Comparison of ENCODE assay signal across 16 cellular contexts in the genomic region with DNA sequence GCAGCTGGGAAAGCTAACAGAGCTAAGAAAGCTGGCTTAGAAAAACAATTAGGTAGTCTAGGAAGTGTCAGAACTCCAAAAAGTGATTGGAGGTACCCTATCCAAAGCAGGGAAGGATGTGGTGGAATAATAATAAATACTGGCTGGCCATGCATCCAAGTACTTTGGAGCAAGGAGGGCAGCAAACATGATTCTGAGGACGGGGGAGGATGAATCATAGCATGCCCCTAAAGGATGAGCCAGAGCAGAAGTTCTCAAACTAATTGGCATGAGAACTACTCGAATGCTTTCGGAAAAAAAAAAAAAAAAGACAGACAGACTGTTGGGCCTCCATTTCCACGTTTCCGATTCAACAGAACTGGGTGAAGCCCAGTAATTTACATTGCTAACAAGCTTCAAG. TPM values are rescaled to one million over a fixed set of nuclear protein-coding genes. Genes with fewer than 3 reads are reported as not detected.
DNase-seq lines count a peak whose midpoint lies in the region; ATAC-seq lines count a peak whose summit lies in the region.
"Had no signal": no experiment of that assay in that cellular context is flagged by ENCODE, and none has a peak within 500 bp of the region (broad histone marks: within the 10 kb centered on the region; RNA-seq: fewer than 3 reads in every experiment).

No MANE protein-coding gene starts in this region.

- peaks cover 13% of the 10 kb centered on the region for H3K4me1 ChIP-seq in CD4-positive, CD25-positive, alpha-beta regulatory T cell (ENCODE audit: control insufficient read depth, insufficient read depth, low read length, poor library complexity, severe bottlenecking)
- H3K4me1 ChIP-seq in mesendoderm (ENCODE audit: control insufficient read depth, low read depth, low read length): no peaks in the 10 kb centered on the region

- H3K4ac ChIP-seq in mesendoderm (ENCODE audit: low read depth, low read length): no peak overlapping the region

- no peak overlapping the region for H3K4me2 ChIP-seq in mesendoderm (ENCODE audit: low read length)

- H3K27ac Mint-ChIP-seq in CD4-positive, CD25-positive, alpha-beta regulatory T cell: no peak overlapping the region
- H3K27ac Mint-ChIP-seq in T-helper 17 cell: peak overlapping the region; percentile 99
- no peak overlapping the region for H3K27ac Mint-ChIP-seq in activated CD4-positive, alpha-beta memory T cell treated with anti-CD3 and anti-CD28 coated beads, Interleukin-2, amount 10 ng/mL, durations not matched to agents 7 days and 5 days

- POLR2A ChIA-PET in activated CD4-positive, alpha-beta memory T cell treated with anti-CD3 and anti-CD28 coated beads, Interleukin-2, amount 10 ng/mL, durations not matched to agents 7 days and 5 days (lab: Charles Lee): no interaction called here

- peaks cover 14% of the 10 kb centered on the region for H3K79me1 ChIP-seq in mesendoderm (ENCODE audit: low read length)

- H2BK120ac ChIP-seq in mesendoderm (ENCODE audit: low read depth, low read length): no peak overlapping the region

- no peak for ATAC-seq in CD4-positive, CD25-positive, alpha-beta regulatory T cell (ENCODE audit: low read depth in 2 of 2)
- no peak for ATAC-seq in T-helper 17 cell
- ATAC-seq: lower lobe of right lung, right cardiac atrium had no signal

- H3K4me1 Mint-ChIP-seq in CD4-positive, CD25-positive, alpha-beta regulatory T cell: peaks cover 19 to 69% (median 44%) of the 10 kb centered on the region in 4 donors
- H3K4me1 Mint-ChIP-seq in T-helper 17 cell: peaks cover 36% of the 10 kb centered on the region
- H3K4me1 Mint-ChIP-seq in activated CD4-positive, alpha-beta memory T cell treated with anti-CD3 and anti-CD28 coated beads, Interleukin-2, amount 10 ng/mL, durations not matched to agents 7 days and 5 days: peaks cover 33% of the 10 kb centered on the region

- H3K36me3 ChIP-seq in CD4-positive, CD25-positive, alpha-beta regulatory T cell (ENCODE audit: control insufficient read depth, insufficient read depth, low read length): no peaks in the 10 kb centered on the region
- H3K36me3 ChIP-seq in mesendoderm (ENCODE audit: control insufficient read depth, insufficient read depth, low read length): no peaks in the 10 kb centered on the region
- H3K36me3 ChIP-seq: lower lobe of right lung had no signal

- DNase-seq in CD4-positive, CD25-positive, alpha-beta regulatory T cell: no peak
- peak; percentile 21 for DNase-seq in EL
- no peak for DNase-seq in T-helper 17 cell
- DNase-seq in mesendoderm: peak; percentile 32
- DNase-seq in epidermal melanocyte (ENCODE audit: insufficient read length, low spot score): no peak
- no peak for DNase-seq in caudate nucleus (lab: John Stamatoyannopoulos, UW)
- no peak for DNase-seq in activated CD4-positive, alpha-beta memory T cell treated with anti-CD3 and anti-CD28 coated beads, Interleukin-2, amount 10 ng/mL, durations not matched to agents 7 days and 5 days
- DNase-seq in SKM-1 treated with dmso at 0.1 percent for 144 hours (lab: John Stamatoyannopoulos, UW; ENCODE audit: unreplicated experiment): no peak
- DNase-seq: activated CD4-positive, alpha-beta T cell treated with anti-CD3 and anti-CD28 coated beads for 48 hours; amniotic stem cell; DMS 273 treated with DMSO at 0.1 percent for 48 hours; lower lobe of right lung; NCI-H2171 treated with DMSO at 0.1 percent for 48 hours; stimulated activated CD4-positive, alpha-beta T cell treated with anti-CD3 and anti-CD28 coated beads, Interleukin-2, amount 100 ng/mL, for 24 hours; testis had no signal

- no peak overlapping the region for H3K4me3 ChIP-seq in CD4-positive, CD25-positive, alpha-beta regulatory T cell (ENCODE audit: low read depth, low read length)
- H3K4me3 ChIP-seq in mesendoderm (ENCODE audit: low read length): no peak overlapping the region
- H3K4me3 ChIP-seq: lower lobe of right lung, testis had no signal

- CTCF ChIA-PET in activated CD4-positive, alpha-beta memory T cell treated with anti-CD3 and anti-CD28 coated beads, Interleukin-2, amount 10 ng/mL, durations not matched to agents 7 days and 5 days (lab: Charles Lee): no interaction called here

- H3K36me3 Mint-ChIP-seq in CD4-positive, CD25-positive, alpha-beta regulatory T cell: peaks cover 5% of the 10 kb centered on the region
- H3K36me3 Mint-ChIP-seq in T-helper 17 cell (ENCODE audit: low read depth): peaks cover 2% of the 10 kb centered on the region
- peaks cover 12% of the 10 kb centered on the region for H3K36me3 Mint-ChIP-seq in activated CD4-positive, alpha-beta memory T cell treated with anti-CD3 and anti-CD28 coated beads, Interleukin-2, amount 10 ng/mL, durations not matched to agents 7 days and 5 days (ENCODE audit: low read depth)

- no peak overlapping the region for H3K27ac ChIP-seq in CD4-positive, CD25-positive, alpha-beta regulatory T cell (ENCODE audit: insufficient read depth, low read length, poor library complexity, severe bottlenecking)
- H3K27ac ChIP-seq in mesendoderm (ENCODE audit: low read depth, low read length): no peak overlapping the region
- no peak overlapping the region for H3K27ac ChIP-seq in caudate nucleus (ENCODE audit: low read depth, low read length)
- H3K27ac ChIP-seq: lower lobe of right lung, testis had no signal

- H3K9ac ChIP-seq in mesendoderm (ENCODE audit: low read length): no peak overlapping the region

- no peak overlapping the region for H4K5ac ChIP-seq in mesendoderm (ENCODE audit: low read length)

- H3K79me2 ChIP-seq in mesendoderm (ENCODE audit: control insufficient read depth, insufficient read depth, low read length): peaks cover 50% of the 10 kb centered on the region

- H3K23ac ChIP-seq in mesendoderm (ENCODE audit: low read length): no peak overlapping the region

- no peaks in the 10 kb centered on the region for H3K9me3 ChIP-seq in CD4-positive, CD25-positive, alpha-beta regulatory T cell (ENCODE audit: control insufficient read depth in 2 of 2, low read length in 2 of 2)
- H3K9me3 ChIP-seq in T-helper 17 cell (ENCODE audit: control insufficient read depth, low read length, poor library complexity, severe bottlenecking): no peaks in the 10 kb centered on the region
- H3K9me3 ChIP-seq: lower lobe of right lung, testis had no signal

- H2BK5ac ChIP-seq in mesendoderm (ENCODE audit: low read length): no peak overlapping the region

- H2BK15ac ChIP-seq in mesendoderm (replicated peaks; ENCODE audit: low read depth): no peak overlapping the region

- H3K18ac ChIP-seq in mesendoderm (ENCODE audit: low read length): no peak overlapping the region

- H3K4me3 Mint-ChIP-seq in CD4-positive, CD25-positive, alpha-beta regulatory T cell: peak overlapping the region; percentile 39 to 90 (median 66)
- peak overlapping the region; percentile 61 for H3K4me3 Mint-ChIP-seq in T-helper 17 cell
- H3K4me3 Mint-ChIP-seq in activated CD4-positive, alpha-beta memory T cell treated with anti-CD3 and anti-CD28 coated beads, Interleukin-2, amount 10 ng/mL, durations not matched to agents 7 days and 5 days: no peak overlapping the region

- H3K56ac ChIP-seq in mesendoderm (ENCODE audit: low read length): no peak overlapping the region

- no CpG with 5 or more reads among the region's 5 CpGs for WGBS in mesendoderm (ENCODE audit: extremely low coverage, insufficient coverage, low lambda C conversion rate)

- H4K8ac ChIP-seq in mesendoderm (ENCODE audit: low read depth, low read length): no peak overlapping the region

- no peak overlapping the region for H2AK5ac ChIP-seq in mesendoderm (ENCODE audit: low read length)

- no peaks in the 10 kb centered on the region for H3K27me3 Mint-ChIP-seq in CD4-positive, CD25-positive, alpha-beta regulatory T cell
- no peaks in the 10 kb centered on the region for H3K27me3 Mint-ChIP-seq in T-helper 17 cell
- no peaks in the 10 kb centered on the region for H3K27me3 Mint-ChIP-seq in activated CD4-positive, alpha-beta memory T cell treated with anti-CD3 and anti-CD28 coated beads, Interleukin-2, amount 10 ng/mL, durations not matched to agents 7 days and 5 days

- H3K9me3 Mint-ChIP-seq in CD4-positive, CD25-positive, alpha-beta regulatory T cell: peaks cover 0 to 2% (median 0%) of the 10 kb centered on the region in 7 donors
- no peaks in the 10 kb centered on the region for H3K9me3 Mint-ChIP-seq in activated CD4-positive, alpha-beta memory T cell treated with anti-CD3 and anti-CD28 coated beads, Interleukin-2, amount 10 ng/mL, durations not matched to agents 7 days and 5 days

- H3K27me3 ChIP-seq in CD4-positive, CD25-positive, alpha-beta regulatory T cell (ENCODE audit: control insufficient read depth, insufficient read depth, low read length): no peaks in the 10 kb centered on the region
- H3K27me3 ChIP-seq in mesendoderm (ENCODE audit: insufficient read depth, low read length, poor library complexity): no peaks in the 10 kb centered on the region
- H3K27me3 ChIP-seq: testis had no signal

RNA-seq across cellular contexts. Expression of a gene that starts 2.4 kb away (rescaled TPM):
- total RNA-seq in CD4-positive, CD25-positive, alpha-beta regulatory T cell: 19.3 TPM
- 10 to 100 TPM; 25.8 to 32.1 (median 29.6) TPM for polyA plus RNA-seq in CD4-positive, CD25-positive, alpha-beta regulatory T cell
- 10 to 100 TPM; 13.8 to 14.0 TPM for total RNA-seq in T-helper 17 cell
- 40.1 TPM for polyA plus RNA-seq in mesendoderm (2013, experiment 1 of 2)
- 40.1 TPM for polyA plus RNA-seq in mesendoderm (2013, experiment 2 of 2)
- total RNA-seq in activated CD4-positive, alpha-beta memory T cell treated with anti-CD3 and anti-CD28 coated beads, Interleukin-2, amount 10 ng/mL, durations not matched to agents 7 days and 5 days: 10 to 100 TPM; 19.9 to 21.3 TPM

Comparison
In these comparisons a context has a peak if more than half of its experiments do, and no peak if none do; other contexts are left out.
1. DNase-seq: peak in EL (single experiment) and mesendoderm (single experiment); none in CD4-positive, CD25-positive, alpha-beta regulatory T cell (0 of 3), T-helper 17 cell (0 of 3), epidermal melanocyte (single experiment), caudate nucleus (0 of 61), activated CD4-positive, alpha-beta memory T cell treated with anti-CD3 and anti-CD28 coated beads, Interleukin-2, amount 10 ng/mL, durations not matched to agents 7 days and 5 days (single experiment) and SKM-1 treated with dmso at 0.1 percent for 144 hours (single experiment).